Comparison of ENCODE assay signal across 9 cellular contexts in the genomic region with DNA sequence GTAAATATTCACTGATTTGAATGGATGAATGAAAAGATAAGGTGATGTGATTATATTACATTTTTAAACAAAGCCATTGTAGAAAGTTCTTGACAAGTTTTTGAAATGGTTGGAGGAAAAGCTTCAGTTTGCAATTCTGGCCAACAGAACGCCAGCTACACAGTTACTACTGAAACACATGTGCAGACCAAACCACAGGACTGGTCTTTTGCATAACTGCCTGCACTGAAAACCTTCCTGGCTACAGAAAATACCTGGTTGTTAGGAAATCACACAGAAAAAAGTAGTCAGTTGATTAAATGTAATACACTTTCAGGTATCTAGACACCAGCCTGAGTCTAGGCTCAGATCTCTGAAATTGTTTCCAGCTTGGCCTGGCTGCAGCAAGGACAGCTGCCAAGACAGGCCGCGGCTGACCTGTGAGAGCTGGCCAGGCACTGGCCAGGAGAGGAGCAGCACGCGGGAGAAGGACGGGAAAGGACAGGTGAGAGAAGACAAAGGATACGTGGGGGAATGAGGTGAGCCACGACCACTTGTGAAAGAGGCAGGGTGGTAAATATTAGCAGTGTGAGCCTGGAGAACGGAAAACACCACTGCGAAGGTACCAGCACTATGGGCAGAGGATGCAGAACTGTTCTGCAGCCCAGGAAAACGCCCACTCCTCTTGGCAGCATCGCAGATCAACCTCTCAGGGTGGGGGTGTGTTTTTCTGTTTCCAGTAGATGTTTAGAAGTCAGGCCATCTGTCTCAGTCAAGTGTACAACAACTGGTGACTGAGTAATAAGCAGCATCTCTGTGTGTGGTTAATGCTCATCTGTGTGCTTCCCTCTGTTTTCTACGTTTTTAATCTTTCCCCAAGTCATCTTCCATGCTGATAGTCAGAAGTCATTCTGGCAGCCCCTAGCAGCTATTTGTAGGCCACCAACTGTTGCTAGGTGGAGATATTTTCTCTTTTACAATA.
A peak's percentile ranks its signal among the peaks of the same experiment; 100 is the strongest.
DNase-seq lines count a peak whose midpoint lies in the region; ATAC-seq, FAIRE-seq and TF ChIP-seq lines count a peak whose summit lies in the region.
"Had no signal": no experiment of that assay in that cellular context is flagged by ENCODE, and none has a peak within 500 bp of the region (broad histone marks: within the 10 kb centered on the region; RNA-seq: fewer than 3 reads in every experiment).

No MANE protein-coding gene starts in this region.

- H3K36me3 ChIP-seq in HepG2 (replicated peaks in 1 of 2; ENCODE audit: control insufficient read depth in 1 of 2, insufficient read depth in 2 of 2, low read length in 2 of 2) (peaks cover 5 to 20% of the 10 kb centered on the region in 2 experiments), HAP-1 (replicated peaks) (no peaks in the 10 kb centered on the region)

- POLR2A ChIA-PET in HepG2 (lab: Yijun Ruan, JAX) = no interaction called here
- POLR2A ChIA-PET in naive thymus-derived CD8-positive, alpha-beta T cell (lab: Charles Lee) = interaction anchor here (0.6 kb wide), 1 partner anchor 821 kb away, joined by 3 read pairs; no protein-coding TSS in a partner anchor

- intact Hi-C loops in HepG2 (cut with micrococcal nuclease; ENCODE audit: unreplicated experiment) = no loop called here

- H3K9ac ChIP-seq in HepG2 (ENCODE audit: insufficient read depth, low read depth, low read length) = no peak overlapping the region

- no peak overlapping the region for H3K27ac ChIP-seq in HepG2 (ENCODE audit: extremely low read length, insufficient read depth, low read length)

- H3K9me3 ChIP-seq in HepG2 (ENCODE audit: low read length) (no peaks in the 10 kb centered on the region), HAP-1 (no peaks in the 10 kb centered on the region)

- in situ Hi-C loops in HepG2 (cut with HindIII; ENCODE audit: extremely low pct_ligation_motif_present, low pct_unique_long_range_greater_than_20kb) = no loop called here
- in situ Hi-C loops in HAP-1 (cut with MboI; ENCODE audit: low sequenced_read_pairs) = no loop called here

- TF ChIP-seq RAD21 in HepG2 (CRISPR knock-in tag; IDR thresholded peaks at IDR 0.05) = no peak

- H3K9me3 Mint-ChIP-seq in naive thymus-derived CD8-positive, alpha-beta T cell = no peaks in the 10 kb centered on the region
- H3K9me3 Mint-ChIP-seq: activated B cell treated with CpG ODN at 0.5 μM for 24 hours had no signal

- H3K79me2 ChIP-seq in HepG2 (ENCODE audit: insufficient read depth, low read length) = peaks cover 4% of the 10 kb centered on the region

- ATAC-seq in GM21723 (IDR thresholded peaks at IDR 0.05; ENCODE audit: unreplicated experiment) = peak; percentile 54
- ATAC-seq in HepG2 = no peak
- ATAC-seq in HG03097 (IDR thresholded peaks at IDR 0.05; ENCODE audit: low FRiP score, unreplicated experiment) = no peak
- ATAC-seq in naive thymus-derived CD8-positive, alpha-beta T cell = no peak

- H3K27me3 Mint-ChIP-seq in naive thymus-derived CD8-positive, alpha-beta T cell = peaks cover 35 to 66% (median 47%) of the 10 kb centered on the region in 5 donors
- H3K27me3 Mint-ChIP-seq: activated B cell treated with CpG ODN at 0.5 μM for 24 hours had no signal

- no peak overlapping the region for H3K4me2 ChIP-seq in HepG2 (ENCODE audit: low read depth, low read length)

- WGBS in HepG2 (ENCODE audit: low lambda C conversion rate) = 96% methylated on average over 11 of the region's 13 CpGs

- TF ChIP-seq CTCF in GM12864 (IDR thresholded peaks at IDR 0.05; ENCODE audit: low read depth, low read length, missing control alignments) = no peak
- no peak for TF ChIP-seq CTCF in HepG2 (CRISPR knock-in tag; IDR thresholded peaks at IDR 0.05)

- no peak for FAIRE-seq in HepG2 (lab: Jason Lieb, UNC)

- TF ChIP-seq EP300 in HepG2 (IDR thresholded peaks at IDR 0.05; ENCODE audit: low read depth in 2 of 2, low read length in 2 of 2) (no peak), HepG2 (CRISPR knock-in tag; IDR thresholded peaks at IDR 0.05; ENCODE audit: borderline replicate concordance) (no peak)

- H3K4me3 ChIP-seq in GM12864 (ENCODE audit: low read depth, low read length) = no peak overlapping the region
- no peak overlapping the region for H3K4me3 ChIP-seq in HepG2 (replicated peaks in 1 of 3; ENCODE audit: insufficient read depth in 1 of 3, low read depth in 2 of 3, low read length in 3 of 3)
- H3K4me3 ChIP-seq in HAP-1 = no peak overlapping the region

- peaks cover 0 to 18% (median 0%) of the 10 kb centered on the region in 4 donors for H3K4me1 Mint-ChIP-seq in naive thymus-derived CD8-positive, alpha-beta T cell

- no TSS peak for BruUV-seq in HepG2 (replicated peaks; lab: Mats Ljungman, UMichigan)

- H3K27ac Mint-ChIP-seq in naive thymus-derived CD8-positive, alpha-beta T cell = peak overlapping the region in 1 of 10 donors; percentile 64
- H3K27ac Mint-ChIP-seq: activated B cell treated with CpG ODN at 0.5 μM for 24 hours had no signal

- DNase-seq in GM12864 (ENCODE audit: low read depth) (peak; percentile 30), NCI-H524 treated with DMSO at 0.1 percent for 48 hours (lab: John Stamatoyannopoulos, UW) (peak; percentile 85), HepG2 (ENCODE audit: low spot score) (no peak), NOMO-1 treated with DMSO at 0.1 percent for 48 hours (lab: John Stamatoyannopoulos, UW; ENCODE audit: unreplicated experiment) (no peak), HAP-1 (ENCODE audit: low spot score in 2 of 2) (no peak)
- no peak for DNase-seq in naive thymus-derived CD8-positive, alpha-beta T cell
- DNase-seq: activated B cell treated with CpG ODN at 0.5 μM for 24 hours had no signal

- CTCF ChIA-PET in HepG2 (lab: Yijun Ruan, JAX; ENCODE audit: low intra/inter-chr PET ratio, low total read pairs) = no interaction called here

- no peaks in the 10 kb centered on the region for H3K27me3 ChIP-seq in HepG2 (ENCODE audit: control insufficient read depth in 1 of 2, insufficient read depth in 2 of 2, low read length in 2 of 2)
- no peaks in the 10 kb centered on the region for H3K27me3 ChIP-seq in HAP-1 (ENCODE audit: low read depth)

- H3K4me1 ChIP-seq in HepG2 (ENCODE audit: insufficient read depth, low read length) = peaks cover 8% of the 10 kb centered on the region; the same call in 1 of the 2 replicates
- H3K4me1 ChIP-seq in HAP-1 = peaks cover 9% of the 10 kb centered on the region

- H2AFZ ChIP-seq in HepG2 (ENCODE audit: low read length) = no peak overlapping the region

- no peaks in the 10 kb centered on the region for H3K36me3 Mint-ChIP-seq in naive thymus-derived CD8-positive, alpha-beta T cell

- TF ChIP-seq POLR2A in HepG2 (IDR thresholded peaks at IDR 0.05; ENCODE audit: insufficient read depth in 1 of 2, low read depth in 2 of 2, low read length in 2 of 2) = no peak

- H4K20me1 ChIP-seq in HepG2 (ENCODE audit: insufficient read depth, low read length) = no peaks in the 10 kb centered on the region

- H3K4me3 Mint-ChIP-seq in naive thymus-derived CD8-positive, alpha-beta T cell = no peak overlapping the region
- H3K4me3 Mint-ChIP-seq: activated B cell treated with CpG ODN at 0.5 μM for 24 hours had no signal

TF ChIP-seq in HepG2, 621 proteins besides CTCF, POLR2A, EP300 and RAD21:
- TF ChIP-seq, protein P1, sequence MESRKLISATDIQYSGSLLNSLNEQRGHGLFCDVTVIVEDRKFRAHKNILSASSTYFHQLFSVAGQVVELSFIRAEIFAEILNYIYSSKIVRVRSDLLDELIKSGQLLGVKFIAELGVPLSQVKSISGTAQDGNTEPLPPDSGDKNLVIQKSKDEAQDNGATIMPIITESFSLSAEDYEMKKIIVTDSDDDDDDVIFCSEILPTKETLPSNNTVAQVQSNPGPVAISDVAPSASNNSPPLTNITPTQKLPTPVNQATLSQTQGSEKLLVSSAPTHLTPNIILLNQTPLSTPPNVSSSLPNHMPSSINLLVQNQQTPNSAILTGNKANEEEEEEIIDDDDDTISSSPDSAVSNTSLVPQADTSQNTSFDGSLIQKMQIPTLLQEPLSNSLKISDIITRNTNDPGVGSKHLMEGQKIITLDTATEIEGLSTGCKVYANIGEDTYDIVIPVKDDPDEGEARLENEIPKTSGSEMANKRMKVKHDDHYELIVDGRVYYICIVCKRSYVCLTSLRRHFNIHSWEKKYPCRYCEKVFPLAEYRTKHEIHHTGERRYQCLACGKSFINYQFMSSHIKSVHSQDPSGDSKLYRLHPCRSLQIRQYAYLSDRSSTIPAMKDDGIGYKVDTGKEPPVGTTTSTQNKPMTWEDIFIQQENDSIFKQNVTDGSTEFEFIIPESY (CRISPR knock-in tag; IDR thresholded peaks at IDR 0.05) = peak; percentile 59; the same call in 1 of the 2 replicates
- TF ChIP-seq NFATC3 (CRISPR knock-in tag; IDR thresholded peaks at IDR 0.05) (no peak), ZBTB38 (CRISPR knock-in tag; IDR thresholded peaks at IDR 0.05) (0 out of 2 replicates have a peak, but pooled peaks have one; percentile 17)
- TF ChIP-seq, protein P2, sequence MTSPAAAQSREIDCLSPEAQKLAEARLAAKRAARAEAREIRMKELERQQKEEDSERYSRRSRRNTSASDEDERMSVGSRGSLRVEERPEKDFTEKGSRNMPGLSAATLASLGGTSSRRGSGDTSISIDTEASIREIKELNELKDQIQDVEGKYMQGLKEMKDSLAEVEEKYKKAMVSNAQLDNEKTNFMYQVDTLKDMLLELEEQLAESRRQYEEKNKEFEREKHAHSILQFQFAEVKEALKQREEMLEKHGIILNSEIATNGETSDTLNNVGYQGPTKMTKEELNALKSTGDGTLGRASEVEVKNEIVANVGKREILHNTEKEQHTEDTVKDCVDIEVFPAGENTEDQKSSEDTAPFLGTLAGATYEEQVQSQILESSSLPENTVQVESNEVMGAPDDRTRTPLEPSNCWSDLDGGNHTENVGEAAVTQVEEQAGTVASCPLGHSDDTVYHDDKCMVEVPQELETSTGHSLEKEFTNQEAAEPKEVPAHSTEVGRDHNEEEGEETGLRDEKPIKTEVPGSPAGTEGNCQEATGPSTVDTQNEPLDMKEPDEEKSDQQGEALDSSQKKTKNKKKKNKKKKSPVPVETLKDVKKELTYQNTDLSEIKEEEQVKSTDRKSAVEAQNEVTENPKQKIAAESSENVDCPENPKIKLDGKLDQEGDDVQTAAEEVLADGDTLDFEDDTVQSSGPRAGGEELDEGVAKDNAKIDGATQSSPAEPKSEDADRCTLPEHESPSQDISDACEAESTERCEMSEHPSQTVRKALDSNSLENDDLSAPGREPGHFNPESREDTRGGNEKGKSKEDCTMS (CRISPR knock-in tag; conservative IDR thresholded peaks at IDR 0.05) = no peak

Comparison
In these comparisons a context has a peak if more than half of its experiments do, and no peak if none do; other contexts are left out.
1. DNase-seq: peak in GM12864 (single experiment) and NCI-H524 treated with DMSO at 0.1 percent for 48 hours (single experiment); none in HepG2 (single experiment), NOMO-1 treated with DMSO at 0.1 percent for 48 hours (single experiment), HAP-1 (0 of 2) and naive thymus-derived CD8-positive, alpha-beta T cell (0 of 10).